ENCODE assay signal across 21 cellular contexts in the genomic region with DNA sequence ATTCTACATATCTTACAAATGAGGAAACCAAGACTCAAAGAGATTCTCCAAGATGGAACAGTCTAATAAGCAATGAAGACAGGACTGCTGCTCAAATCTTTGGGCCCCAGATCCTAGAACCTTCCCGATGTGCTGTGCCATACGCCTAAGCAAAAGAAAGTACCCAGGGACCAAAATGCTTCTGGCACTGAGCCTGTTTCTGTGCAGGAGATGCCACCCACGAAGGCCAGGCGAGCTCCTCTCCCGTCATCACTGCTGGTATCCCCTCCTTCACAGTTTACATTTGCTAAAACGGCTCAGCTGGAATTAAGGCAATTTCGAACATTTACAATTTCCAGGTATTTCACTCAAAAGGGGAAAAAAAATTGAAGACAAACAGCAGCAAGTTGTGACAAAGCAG.
A peak's percentile ranks its signal among the peaks of the same experiment; 100 is the strongest.
DNase-seq lines count a peak whose midpoint lies in the region; ATAC-seq lines count a peak whose summit lies in the region.
"Had no signal": no experiment of that assay in that cellular context is flagged by ENCODE, and none has a peak within 500 bp of the region (broad histone marks: within the 10 kb centered on the region; RNA-seq: fewer than 3 reads in every experiment).

No MANE protein-coding gene starts in this region.

- H3K27ac ChIP-seq in SJSA1, result no peak overlapping the region
- H3K27ac ChIP-seq: A549; BLaER1 treated with 17β-estradiol and CSF1 and Interleukin-3, amounts not matched to agents 10 nM and 100 nM had no signal

- H3K36me3 ChIP-seq in SJSA1, result no peaks in the 10 kb centered on the region
- H3K36me3 ChIP-seq: BE2C had no signal

- DNase-seq in NCI-H69 (lab: John Stamatoyannopoulos, UW), result peak; percentile 16
- DNase-seq in SJSA1 (ENCODE audit: low read depth in 1 of 2, low spot score in 2 of 2), result peak; percentile 39 to 56
- DNase-seq in middle frontal gyrus (ENCODE audit: extremely low spot score, low spot score), result peak; percentile 28
- no peak for DNase-seq in NCI-H2227 (lab: John Stamatoyannopoulos, UW; ENCODE audit: unreplicated experiment)
- no peak for DNase-seq in dermis blood vessel endothelial cell
- DNase-seq: 8988T; ACHN; AML-193; BE2C; CD4-positive, alpha-beta T cell; CD8-positive, alpha-beta memory T cell; DMS 273 treated with DMSO at 0.1 percent for 48 hours; DMS79; EL; GDM1; GOT3; HCEC 1CT had no signal

- H3K4me1 ChIP-seq in SJSA1 (replicated peaks), result peaks cover 9% of the 10 kb centered on the region
- H3K4me1 ChIP-seq: A549 had no signal

- H3K9me3 ChIP-seq in SJSA1 (replicated peaks), result no peaks in the 10 kb centered on the region
- H3K9me3 ChIP-seq: A549; BE2C; BLaER1 treated with 17β-estradiol and CSF1 and Interleukin-3, amounts not matched to agents 10 nM and 100 nM had no signal

- ATAC-seq in GM19395 (IDR thresholded peaks at IDR 0.05; ENCODE audit: unreplicated experiment), result no peak
- ATAC-seq: A549, GM12878 had no signal

- no peak overlapping the region for H3K4me3 ChIP-seq in SJSA1
- H3K4me3 ChIP-seq: A549; BLaER1 treated with 17β-estradiol and CSF1 and Interleukin-3, amounts not matched to agents 10 nM and 100 nM; GM12878 had no signal

- H3K27me3 ChIP-seq in SJSA1 (replicated peaks), result no peaks in the 10 kb centered on the region; the same call in 1 of the 2 replicates
- H3K27me3 ChIP-seq: BE2C; BLaER1 treated with 17β-estradiol and CSF1 and Interleukin-3, amounts not matched to agents 10 nM and 100 nM had no signal

Comparison
In these comparisons a context has a peak if more than half of its experiments do, and no peak if none do; other contexts are left out.
1. DNase-seq: peak in NCI-H69 (single experiment), SJSA1 (2 of 2) and middle frontal gyrus (single experiment); none in NCI-H2227 (single experiment) and dermis blood vessel endothelial cell (single experiment).